In genomic region chr16:22926105-22926751, GRCh38 we compare ENCODE assay signal across 14 cellular contexts.
DNase-seq lines count a peak whose midpoint lies in the region; ATAC-seq and TF ChIP-seq lines count a peak whose summit lies in the region.
"Had no signal": no experiment of that assay in that cellular context is flagged by ENCODE, and none has a peak within 500 bp of the region (broad histone marks: within the 10 kb centered on the region; RNA-seq: fewer than 3 reads in every experiment).

No MANE protein-coding gene starts in this region.

- H3K9ac ChIP-seq in IMR-90 (ENCODE audit: low read depth, low read length) (no peak overlapping the region), neural cell (ENCODE audit: low read length) (no peak overlapping the region)

- no peak overlapping the region for H3K14ac ChIP-seq in IMR-90 (replicated peaks; ENCODE audit: low read depth, low read length)

- TF ChIP-seq RAD21 in IMR-90 (IDR thresholded peaks at IDR 0.05; ENCODE audit: low read length) (no peak), neural cell (conservative IDR thresholded peaks at IDR 0.05) (no peak)

- H3K4me1 ChIP-seq in BE2C: peaks cover 8% of the 10 kb centered on the region
- H3K4me1 ChIP-seq in IMR-90 (ENCODE audit: control insufficient read depth, insufficient read depth, low read length): no peaks in the 10 kb centered on the region
- no peaks in the 10 kb centered on the region for H3K4me1 ChIP-seq in aorta (ENCODE audit: control insufficient read depth in 1 of 2, insufficient read depth in 2 of 2, low read length in 2 of 2)
- H3K4me1 ChIP-seq in SJCRH30: no peaks in the 10 kb centered on the region

- H4K20me1 ChIP-seq in IMR-90 (ENCODE audit: insufficient read depth, low read length): no peaks in the 10 kb centered on the region
- H4K20me1 ChIP-seq in neural cell (ENCODE audit: insufficient read depth): no peaks in the 10 kb centered on the region

- H3K36me3 ChIP-seq in BE2C (no peaks in the 10 kb centered on the region), IMR-90 (ENCODE audit: control insufficient read depth, insufficient read depth, low read length) (no peaks in the 10 kb centered on the region), neural cell (ENCODE audit: insufficient read depth, low read length) (no peaks in the 10 kb centered on the region), aorta (ENCODE audit: control insufficient read depth in 1 of 2, insufficient read depth in 2 of 2, low read length in 1 of 2) (no peaks in the 10 kb centered on the region), SJCRH30 (no peaks in the 10 kb centered on the region)

- no peaks in the 10 kb centered on the region for H3K4me1 Mint-ChIP-seq in activated naive CD8-positive, alpha-beta T cell treated with anti-CD3 and anti-CD28 coated beads, Interleukin-2, amount 50 U/mL, for 24 hours
- H3K4me1 Mint-ChIP-seq in activated naive CD8-positive, alpha-beta T cell treated with anti-CD3 and anti-CD28 coated beads for 36 hours: no peaks in the 10 kb centered on the region

- no peaks in the 10 kb centered on the region for H3K9me3 Mint-ChIP-seq in activated naive CD8-positive, alpha-beta T cell treated with anti-CD3 and anti-CD28 coated beads, Interleukin-2, amount 50 U/mL, for 24 hours
- no peaks in the 10 kb centered on the region for H3K9me3 Mint-ChIP-seq in activated naive CD8-positive, alpha-beta T cell treated with anti-CD3 and anti-CD28 coated beads for 36 hours
- H3K9me3 Mint-ChIP-seq: CD4-positive, alpha-beta T cell had no signal

- H2BK20ac ChIP-seq in IMR-90 (ENCODE audit: low read depth, low read length): no peak overlapping the region

- no peak overlapping the region for H4K8ac ChIP-seq in IMR-90 (ENCODE audit: low read depth in 2 of 2, low read length in 2 of 2)

- H2BK5ac ChIP-seq in IMR-90 (ENCODE audit: low read depth, low read length, poor library complexity, severe bottlenecking): no peak overlapping the region

- DNase-seq in activated naive CD8-positive, alpha-beta T cell treated with anti-CD3 and anti-CD28 coated beads, Interleukin-2, amount 50 U/mL, for 24 hours: no peak
- no peak for DNase-seq in activated naive CD8-positive, alpha-beta T cell treated with anti-CD3 and anti-CD28 coated beads for 36 hours
- DNase-seq in BE2C (peak; percentile 47), IMR-90 (no peak), NCI-H345 (lab: John Stamatoyannopoulos, UW) (no peak), aorta (no peak), SJCRH30 (no peak)
- DNase-seq: ACHN; C1 segment of cervical spinal cord; Calu3; CD4-positive, alpha-beta T cell; DMS 273 treated with DMSO at 0.1 percent for 48 hours had no signal

- intact Hi-C loops in IMR-90 (cut with micrococcal nuclease) (no loop called here), aorta (cut with DNase I) (no loop called here)

- H3K4me3 Mint-ChIP-seq in activated naive CD8-positive, alpha-beta T cell treated with anti-CD3 and anti-CD28 coated beads, Interleukin-2, amount 50 U/mL, for 24 hours: no peak overlapping the region
- no peak overlapping the region for H3K4me3 Mint-ChIP-seq in activated naive CD8-positive, alpha-beta T cell treated with anti-CD3 and anti-CD28 coated beads for 36 hours
- H3K4me3 Mint-ChIP-seq: CD4-positive, alpha-beta T cell had no signal

- H2AK9ac ChIP-seq in IMR-90 (replicated peaks; ENCODE audit: low read depth, low read length, poor library complexity): no peak overlapping the region

- H2AK5ac ChIP-seq in IMR-90 (ENCODE audit: low read depth, low read length): no peak overlapping the region

- no peaks in the 10 kb centered on the region for H3K9me2 ChIP-seq in neural cell (ENCODE audit: insufficient read depth, low read length)

- in situ Hi-C loops in IMR-90 (cut with MboI; ENCODE audit: low sequenced_read_pairs): no loop called here

- POLR2A ChIA-PET in IMR-90 (lab: Charles Lee; ENCODE audit: unreplicated experiment): no interaction called here

- ATAC-seq in activated naive CD8-positive, alpha-beta T cell treated with anti-CD3 and anti-CD28 coated beads, Interleukin-2, amount 50 U/mL, for 24 hours: peak; percentile 15
- ATAC-seq in IMR-90 (ENCODE audit: low read depth) (no peak), aorta (ENCODE audit: low FRiP score) (no peak)
- ATAC-seq: HCT116 had no signal

- H3K27ac ChIP-seq in IMR-90 (ENCODE audit: insufficient read depth, low read length): no peak overlapping the region
- H3K27ac ChIP-seq in neural cell (ENCODE audit: low read length): no peak overlapping the region
- H3K27ac ChIP-seq in aorta (ENCODE audit: low read depth in 1 of 2, low read length in 2 of 2): no peak overlapping the region
- H3K27ac ChIP-seq in SJCRH30: no peak overlapping the region

- BruUV-seq in IMR-90 (replicated peaks; lab: Mats Ljungman, UMichigan): no TSS peak

- H3F3A ChIP-seq in neural cell (ENCODE audit: insufficient read depth, low read length, poor library complexity, severe bottlenecking): no peaks in the 10 kb centered on the region

- no peaks in the 10 kb centered on the region for H3K27me3 ChIP-seq in BE2C
- H3K27me3 ChIP-seq in IMR-90 (ENCODE audit: control insufficient read depth, insufficient read depth, low read length): no peaks in the 10 kb centered on the region
- no peaks in the 10 kb centered on the region for H3K27me3 ChIP-seq in neural cell (ENCODE audit: insufficient read depth, low read depth, low read length)
- no peaks in the 10 kb centered on the region for H3K27me3 ChIP-seq in aorta (ENCODE audit: control insufficient read depth in 1 of 2, insufficient read depth in 2 of 2, low read length in 1 of 2)
- no peaks in the 10 kb centered on the region for H3K27me3 ChIP-seq in SJCRH30

- TF ChIP-seq EP300 in neural cell (conservative IDR thresholded peaks at IDR 0.05; ENCODE audit: poor library complexity, severe bottlenecking): peak; percentile 85

- H3K36me3 Mint-ChIP-seq in activated naive CD8-positive, alpha-beta T cell treated with anti-CD3 and anti-CD28 coated beads, Interleukin-2, amount 50 U/mL, for 24 hours (ENCODE audit: low read depth): no peaks in the 10 kb centered on the region
- no peaks in the 10 kb centered on the region for H3K36me3 Mint-ChIP-seq in activated naive CD8-positive, alpha-beta T cell treated with anti-CD3 and anti-CD28 coated beads for 36 hours

- H3K18ac ChIP-seq in IMR-90 (ENCODE audit: low read depth, low read length): no peak overlapping the region

- no CpG with 5 or more reads among the region's 10 CpGs for WGBS in IMR-90 (ENCODE audit: extremely low coverage in 2 of 2, insufficient read length in 1 of 2), 2 experiments
- 43 to 44% methylated on average over 10 of the region's 10 CpGs for WGBS in aorta, 2 donors

- no peak overlapping the region for H3K4me3 ChIP-seq in BE2C (ENCODE audit: low read depth, low read length)
- no peak overlapping the region for H3K4me3 ChIP-seq in IMR-90 (ENCODE audit: insufficient read depth, low read depth, low read length)
- H3K4me3 ChIP-seq in neural cell (ENCODE audit: low read length): no peak overlapping the region
- H3K4me3 ChIP-seq in aorta (ENCODE audit: low read length in 2 of 2): no peak overlapping the region
- no peak overlapping the region for H3K4me3 ChIP-seq in SJCRH30

- CTCF ChIA-PET in IMR-90 (lab: Yijun Ruan, JAX): no interaction called here

- H4K5ac ChIP-seq in IMR-90 (ENCODE audit: low read depth, low read length): no peak overlapping the region

- H2BK120ac ChIP-seq in IMR-90 (ENCODE audit: low read depth, low read length): no peak overlapping the region

- H3K9me1 ChIP-seq in IMR-90 (ENCODE audit: insufficient read depth, low read length): no peaks in the 10 kb centered on the region

- no peak overlapping the region for H2BK15ac ChIP-seq in IMR-90 (ENCODE audit: low read depth, low read length)

- no peak overlapping the region for H3K4ac ChIP-seq in IMR-90 (ENCODE audit: low read depth, low read length)

- H3K79me1 ChIP-seq in IMR-90 (ENCODE audit: low read depth in 1 of 2, low read length in 2 of 2): no peaks in the 10 kb centered on the region

- H3K79me2 ChIP-seq in neural cell (replicated peaks; ENCODE audit: insufficient read depth, low read length): no peaks in the 10 kb centered on the region

- peaks cover 18% of the 10 kb centered on the region for H3K27me3 Mint-ChIP-seq in activated naive CD8-positive, alpha-beta T cell treated with anti-CD3 and anti-CD28 coated beads, Interleukin-2, amount 50 U/mL, for 24 hours
- H3K27me3 Mint-ChIP-seq in activated naive CD8-positive, alpha-beta T cell treated with anti-CD3 and anti-CD28 coated beads for 36 hours: peaks cover 25% of the 10 kb centered on the region

- no peak overlapping the region for H3K27ac Mint-ChIP-seq in activated naive CD8-positive, alpha-beta T cell treated with anti-CD3 and anti-CD28 coated beads, Interleukin-2, amount 50 U/mL, for 24 hours
- no peak overlapping the region for H3K27ac Mint-ChIP-seq in activated naive CD8-positive, alpha-beta T cell treated with anti-CD3 and anti-CD28 coated beads for 36 hours
- H3K27ac Mint-ChIP-seq: CD4-positive, alpha-beta T cell had no signal

- peak overlapping the region; percentile 49 for H2AFZ ChIP-seq in IMR-90 (replicated peaks; ENCODE audit: low read length, poor library complexity)
- H2AFZ ChIP-seq in neural cell (ENCODE audit: low read depth, low read length): no peak overlapping the region

- no peak overlapping the region for H3K56ac ChIP-seq in IMR-90 (ENCODE audit: extremely low read depth, insufficient read depth, low read length)

- TF ChIP-seq POLR2A in IMR-90 (IDR thresholded peaks at IDR 0.05; ENCODE audit: low read depth, low read length): no peak

- no peak overlapping the region for H3K4me2 ChIP-seq in IMR-90 (ENCODE audit: low read depth, low read length)
- H3K4me2 ChIP-seq in neural cell (ENCODE audit: low read length): no peak overlapping the region

- TF ChIP-seq CTCF in BE2C (IDR thresholded peaks at IDR 0.05; ENCODE audit: low read depth, low read length): no peak
- TF ChIP-seq CTCF in IMR-90 (conservative IDR thresholded peaks at IDR 0.05; ENCODE audit: low read depth, low read length): no peak
- TF ChIP-seq CTCF in neural cell (IDR thresholded peaks at IDR 0.05; ENCODE audit: poor library complexity, severe bottlenecking): no peak

- H3K9me3 ChIP-seq in BE2C: no peaks in the 10 kb centered on the region
- H3K9me3 ChIP-seq in IMR-90 (ENCODE audit: control insufficient read depth, insufficient read depth, low read length): no peaks in the 10 kb centered on the region
- no peaks in the 10 kb centered on the region for H3K9me3 ChIP-seq in neural cell (ENCODE audit: low read length)
- peaks cover 2% of the 10 kb centered on the region for H3K9me3 ChIP-seq in aorta (ENCODE audit: control insufficient read depth, low read length)
- no peaks in the 10 kb centered on the region for H3K9me3 ChIP-seq in SJCRH30 (replicated peaks)

- H4K91ac ChIP-seq in IMR-90 (ENCODE audit: insufficient read depth, low read depth, low read length): no peak overlapping the region

- no peak overlapping the region for H3K23ac ChIP-seq in IMR-90 (ENCODE audit: low read depth, low read length)

- dilution Hi-C loops in IMR-90 (cut with HindIII; ENCODE audit: low sequenced_read_pairs, unreplicated experiment): no loop called here

TF ChIP-seq in IMR-90, 13 proteins besides CTCF, POLR2A, EP300 and RAD21 (continues in another document):
- no peak for TF ChIP-seq CHD1 (IDR thresholded peaks at IDR 0.05; ENCODE audit: low read depth, low read length)

TF ChIP-seq in neural cell, 6 proteins besides CTCF, POLR2A, EP300 and RAD21 (continues in another document):
- TF ChIP-seq EZH2 (IDR thresholded peaks at IDR 0.05; ENCODE audit: borderline replicate concordance, insufficient read depth, low read length, poor library complexity, severe bottlenecking) (no peak), MXI1 (conservative IDR thresholded peaks at IDR 0.05; ENCODE audit: poor library complexity, severe bottlenecking) (no peak)
